Comparison of ENCODE assay signal across 15 cellular contexts in the genomic region with DNA sequence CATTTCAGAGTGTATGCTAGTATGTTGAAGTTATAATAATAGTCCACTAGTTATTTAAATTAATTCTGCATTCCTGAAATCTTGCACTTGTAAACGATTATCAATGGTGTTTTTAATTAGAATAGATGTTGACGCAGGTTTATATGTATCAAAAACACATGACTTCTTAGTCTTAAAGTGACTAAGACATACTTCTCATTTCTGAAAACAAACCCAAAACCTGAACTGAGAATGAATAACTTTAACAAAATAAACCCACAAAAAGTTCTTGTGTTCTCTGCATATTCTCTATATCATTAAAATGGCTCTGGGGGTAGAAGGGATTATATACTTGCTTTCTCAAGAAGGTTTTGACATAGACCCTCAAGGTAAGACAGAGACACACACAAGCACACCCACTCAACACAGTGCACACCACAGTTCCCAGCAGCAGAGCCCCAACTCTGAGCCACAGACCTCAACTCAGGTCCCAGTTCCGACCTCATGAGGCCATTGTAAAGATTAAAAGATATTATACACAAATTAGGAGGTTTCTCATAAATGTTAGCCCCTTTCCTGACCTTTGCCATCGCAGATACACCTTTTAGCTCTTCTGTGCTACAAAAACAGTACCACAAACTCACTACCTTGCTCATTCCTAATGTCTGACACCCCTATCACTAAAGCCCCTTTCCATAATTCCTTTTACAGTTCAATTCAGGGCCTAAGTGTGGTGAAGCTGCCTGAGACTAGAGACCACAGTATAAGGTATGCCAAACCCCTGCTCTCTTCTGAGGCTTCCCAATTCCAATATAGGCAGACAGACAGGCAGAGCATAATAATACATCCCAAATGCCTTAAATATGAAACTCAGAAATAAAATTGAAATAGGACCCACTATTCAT.
DNase-seq lines count a peak whose midpoint lies in the region; ATAC-seq, FAIRE-seq and TF ChIP-seq lines count a peak whose summit lies in the region.
"Had no signal": no experiment of that assay in that cellular context is flagged by ENCODE, and none has a peak within 500 bp of the region (broad histone marks: within the 10 kb centered on the region; RNA-seq: fewer than 3 reads in every experiment).

No MANE protein-coding gene starts in this region.

- intact Hi-C loops in tibial artery (cut with DNase I; ENCODE audit: low total_unique reads): no loop called here

- H3K9me3 ChIP-seq in tibial artery: no peaks in the 10 kb centered on the region
- H3K9me3 ChIP-seq: testis had no signal

- H3K36me3 Mint-ChIP-seq in stimulated activated memory B cell treated with anti-CD40 and anti-IgM and Interleukin-4, amounts not matched to agents 10 μg/mL and 1 μg/mL and 100 μg/mL, for 72 hours: no peaks in the 10 kb centered on the region

- no peak for DNase-seq in GM12891 (ENCODE audit: insufficient read length, low spot score)
- DNase-seq in fibroblast of gingiva (ENCODE audit: low read depth): peak; percentile 55
- no peak for DNase-seq in tibial artery
- DNase-seq in mucosa of gallbladder (ENCODE audit: low spot score): no peak
- DNase-seq: GF-D8, left colon, NCI-H2227 treated with DMSO at 0.1 percent for 48 hours, testis had no signal

- no peak for FAIRE-seq in GM12891 (lab: Jason Lieb, UNC)

- H3K4me1 Mint-ChIP-seq in stimulated activated memory B cell treated with anti-CD40 and anti-IgM and Interleukin-4, amounts not matched to agents 10 μg/mL and 1 μg/mL and 100 μg/mL, for 72 hours: no peaks in the 10 kb centered on the region

- peaks cover 0 to 19% (median 0%) of the 10 kb centered on the region in 4 donors for H3K4me1 ChIP-seq in tibial artery
- H3K4me1 ChIP-seq: BLaER1 treated with 17β-estradiol and CSF1 and Interleukin-3, amounts not matched to agents 10 nM and 100 nM; testis had no signal

- H3K27me3 ChIP-seq in tibial artery: no peaks in the 10 kb centered on the region
- H3K27me3 ChIP-seq: BLaER1 treated with 17β-estradiol and CSF1 and Interleukin-3, amounts not matched to agents 10 nM and 100 nM; testis had no signal

- no peak overlapping the region for H3K27ac Mint-ChIP-seq in stimulated activated memory B cell treated with anti-CD40 and anti-IgM and Interleukin-4, amounts not matched to agents 10 μg/mL and 1 μg/mL and 100 μg/mL, for 72 hours

- peak; percentile 76 for ATAC-seq in GM19463 (IDR thresholded peaks at IDR 0.05; ENCODE audit: unreplicated experiment)
- ATAC-seq in HG03457 (IDR thresholded peaks at IDR 0.05; ENCODE audit: unreplicated experiment): peak; percentile 65
- no peak for ATAC-seq in stimulated activated memory B cell treated with anti-CD40 and anti-IgM and Interleukin-4, amounts not matched to agents 10 μg/mL and 1 μg/mL and 100 μg/mL, for 72 hours
- ATAC-seq in GM19455 (IDR thresholded peaks at IDR 0.05; ENCODE audit: unreplicated experiment): no peak
- ATAC-seq: left colon, Right ventricle myocardium inferior had no signal

- no peak overlapping the region for H3K4me3 ChIP-seq in tibial artery
- H3K4me3 ChIP-seq: BLaER1 treated with 17β-estradiol and CSF1 and Interleukin-3, amounts not matched to agents 10 nM and 100 nM; testis had no signal

- TF ChIP-seq POLR2A in GM12891 (IDR thresholded peaks at IDR 0.05; ENCODE audit: low read depth, low read length): no peak

- no peak overlapping the region for H3K27ac ChIP-seq in tibial artery
- H3K27ac ChIP-seq: BLaER1 treated with 17β-estradiol and CSF1 and Interleukin-3, amounts not matched to agents 10 nM and 100 nM; KMS-11; testis had no signal

- no peaks in the 10 kb centered on the region for H3K27me3 Mint-ChIP-seq in stimulated activated memory B cell treated with anti-CD40 and anti-IgM and Interleukin-4, amounts not matched to agents 10 μg/mL and 1 μg/mL and 100 μg/mL, for 72 hours

- H3K9me3 Mint-ChIP-seq in stimulated activated memory B cell treated with anti-CD40 and anti-IgM and Interleukin-4, amounts not matched to agents 10 μg/mL and 1 μg/mL and 100 μg/mL, for 72 hours: no peaks in the 10 kb centered on the region

- no peak overlapping the region for H3K4me3 Mint-ChIP-seq in stimulated activated memory B cell treated with anti-CD40 and anti-IgM and Interleukin-4, amounts not matched to agents 10 μg/mL and 1 μg/mL and 100 μg/mL, for 72 hours

- no peak for TF ChIP-seq CTCF in tibial artery (IDR thresholded peaks at IDR 0.05)

- no peaks in the 10 kb centered on the region for H3K36me3 ChIP-seq in tibial artery
- H3K36me3 ChIP-seq: BLaER1 treated with 17β-estradiol and CSF1 and Interleukin-3, amounts not matched to agents 10 nM and 100 nM had no signal

TF ChIP-seq in GM12891, 5 proteins besides CTCF, POLR2A, EP300 and RAD21:
- TF ChIP-seq SPI1 (IDR thresholded peaks at IDR 0.05; ENCODE audit: low read depth, low read length): peak; percentile 11; the same call in 1 of the 2 replicates
- TF ChIP-seq PAX5 (IDR thresholded peaks at IDR 0.05; ENCODE audit: insufficient read depth, low read length, severe bottlenecking): no peak

Comparison
In these comparisons a context has a peak if more than half of its experiments do, and no peak if none do; other contexts are left out.
1. ATAC-seq: peak in GM19463 (single experiment) and HG03457 (single experiment); none in stimulated activated memory B cell treated with anti-CD40 and anti-IgM and Interleukin-4, amounts not matched to agents 10 μg/mL and 1 μg/mL and 100 μg/mL, for 72 hours (single experiment) and GM19455 (single experiment).